In genomic region chr2:192196451-192197194, GRCh38 we compare ENCODE assay signal across 10 cellular contexts. TPM values are rescaled to one million over a fixed set of nuclear protein-coding genes. Genes with fewer than 3 reads are reported as not detected.
DNase-seq lines count a peak whose midpoint lies in the region; ATAC-seq and TF ChIP-seq lines count a peak whose summit lies in the region.
"Had no signal": no experiment of that assay in that cellular context is flagged by ENCODE, and none has a peak within 500 bp of the region (broad histone marks: within the 10 kb centered on the region; RNA-seq: fewer than 3 reads in every experiment).

No MANE protein-coding gene starts in this region.

- no peaks in the 10 kb centered on the region for H3K36me3 Mint-ChIP-seq in CD8-positive, alpha-beta memory T cell
- no peaks in the 10 kb centered on the region for H3K36me3 Mint-ChIP-seq in neural crest cell (ENCODE audit: low read depth)

- H3K4me3 Mint-ChIP-seq in CD8-positive, alpha-beta memory T cell = peak overlapping the region; percentile 58 to 85 (median 76)
- peak overlapping the region; percentile 81 for H3K4me3 Mint-ChIP-seq in neural crest cell

- H3K36me3 ChIP-seq in CD8-positive, alpha-beta memory T cell (ENCODE audit: insufficient read depth, low read length) = no peaks in the 10 kb centered on the region
- no peaks in the 10 kb centered on the region for H3K36me3 ChIP-seq in body of pancreas (replicated peaks in 1 of 2; ENCODE audit: insufficient read depth in 1 of 2, low read depth in 2 of 2)

- peaks cover 24 to 34% (median 33%) of the 10 kb centered on the region in 3 donors for H3K4me1 Mint-ChIP-seq in CD8-positive, alpha-beta memory T cell
- peaks cover 25% of the 10 kb centered on the region for H3K4me1 Mint-ChIP-seq in neural crest cell

- H3K4me1 ChIP-seq in CD8-positive, alpha-beta memory T cell (ENCODE audit: insufficient read depth, low read length) = peaks cover 18% of the 10 kb centered on the region
- H3K4me1 ChIP-seq in body of pancreas = peaks cover 29% of the 10 kb centered on the region

- H3K9me3 Mint-ChIP-seq in CD8-positive, alpha-beta memory T cell = peaks cover 0 to 2% (median 0%) of the 10 kb centered on the region in 5 donors
- no peaks in the 10 kb centered on the region for H3K9me3 Mint-ChIP-seq in neural crest cell

- peaks cover 29% of the 10 kb centered on the region for H3K27me3 ChIP-seq in CD8-positive, alpha-beta memory T cell (ENCODE audit: insufficient read depth, low read length, poor library complexity, severe bottlenecking)
- H3K27me3 ChIP-seq in body of pancreas = peaks cover 0 to 22% of the 10 kb centered on the region in 2 donors

- H3K27ac ChIP-seq in CD8-positive, alpha-beta memory T cell (ENCODE audit: low read depth, low read length) = no peak overlapping the region
- no peak overlapping the region for H3K27ac ChIP-seq in body of pancreas

- no peaks in the 10 kb centered on the region for H3K9me3 ChIP-seq in CD8-positive, alpha-beta memory T cell (ENCODE audit: low read length)
- H3K9me3 ChIP-seq in body of pancreas = no peaks in the 10 kb centered on the region

- H3K27me3 Mint-ChIP-seq in CD8-positive, alpha-beta memory T cell = peaks cover 37 to 74% of the 10 kb centered on the region in 2 donors
- H3K27me3 Mint-ChIP-seq in neural crest cell (ENCODE audit: low read depth) = peaks cover 79% of the 10 kb centered on the region

- CTCF ChIA-PET in CD8-positive, alpha-beta memory T cell (lab: Charles Lee) = no interaction called here

- TF ChIP-seq CTCF in neural crest cell (conservative IDR thresholded peaks at IDR 0.05) (no peak), body of pancreas (IDR thresholded peaks at IDR 0.05) (no peak)

- POLR2A ChIA-PET in CD8-positive, alpha-beta memory T cell (lab: Charles Lee) = no interaction called here

- ATAC-seq in body of pancreas = no peak
- no peak for ATAC-seq in left colon

- intact Hi-C loops in body of pancreas (cut with DNase I) (no loop called here), left colon (cut with DNase I, micrococcal nuclease) (no loop called here)

- WGBS in body of pancreas, 2 donors = 7 to 13% methylated on average over 14 of the region's 14 CpGs

- peak overlapping the region in 1 of 8 donors; percentile 2 for H3K27ac Mint-ChIP-seq in CD8-positive, alpha-beta memory T cell
- H3K27ac Mint-ChIP-seq in neural crest cell (ENCODE audit: unreplicated experiment) = no peak overlapping the region

- H3K4me3 ChIP-seq in CD8-positive, alpha-beta memory T cell (ENCODE audit: low read length) = peak overlapping the region; percentile 34
- no peak overlapping the region for H3K4me3 ChIP-seq in body of pancreas

- TF ChIP-seq POLR2A in body of pancreas (IDR thresholded peaks at IDR 0.05) = no peak

- DNase-seq in CD8-positive, alpha-beta memory T cell = no peak
- DNase-seq in Kasumi-1 (lab: John Stamatoyannopoulos, UW) (peak; percentile 29 to 37), cerebellar nuclear complex (lab: John Stamatoyannopoulos, UW) (peak; percentile 1 to 52), neural crest cell (ENCODE audit: low read depth, low spot score) (no peak), body of pancreas (no peak), left colon (no peak), SKM-1 treated with dmso at 0.1 percent for 144 hours (lab: John Stamatoyannopoulos, UW; ENCODE audit: unreplicated experiment) (no peak)
- no peak for DNase-seq in stimulated activated CD4-positive, alpha-beta T cell treated with anti-CD3 and anti-CD28 coated beads, Interleukin-4, amount 100 ng/mL, for 1 hour

RNA-seq across cellular contexts. Expression of gene TMEFF2, which starts 1.9 kb away (rescaled TPM):
- not detected for total RNA-seq in CD8-positive, alpha-beta memory T cell
- not detected for polyA plus RNA-seq in CD8-positive, alpha-beta memory T cell
- total RNA-seq in neural crest cell (1.8 and 2.9 TPM in 2 replicates), body of pancreas (not detected), left colon (under 1 TPM; 0.09 to 0.50 TPM)
- total RNA-seq: activated CD8-positive, alpha-beta memory T cell treated with anti-CD3 and anti-CD28 coated beads for 36 hours; HT-29 had no signal

Comparison
In these comparisons a context has a peak if more than half of its experiments do, and no peak if none do; other contexts are left out.
1. DNase-seq: peak in Kasumi-1 (2 of 2) and cerebellar nuclear complex (2 of 2); none in CD8-positive, alpha-beta memory T cell (0 of 5), neural crest cell (single experiment), body of pancreas (0 of 4), stimulated activated CD4-positive, alpha-beta T cell treated with anti-CD3 and anti-CD28 coated beads, Interleukin-4, amount 100 ng/mL, for 1 hour (single experiment), left colon (0 of 2) and SKM-1 treated with dmso at 0.1 percent for 144 hours (single experiment).